In genomic region chr19:1857648-1858326, GRCh38 we compare ENCODE assay signal across 7 cellular contexts.
DNase-seq lines count a peak whose midpoint lies in the region; ATAC-seq and TF ChIP-seq lines count a peak whose summit lies in the region.

No MANE protein-coding gene starts in this region.

- H3K27ac Mint-ChIP-seq in stimulated activated naive CD8-positive, alpha-beta T cell treated with anti-CD3 and anti-CD28 coated beads, Interleukin-15, amount 100 ng/mL, for 72 hours: no peak overlapping the region

- H3K9me3 Mint-ChIP-seq in stimulated activated naive CD8-positive, alpha-beta T cell treated with anti-CD3 and anti-CD28 coated beads, Interleukin-15, amount 100 ng/mL, for 72 hours: no peaks in the 10 kb centered on the region

- no peaks in the 10 kb centered on the region for H3K9me3 ChIP-seq in HUES6 (ENCODE audit: control insufficient read depth, insufficient read depth, low read depth, low read length)

- H3K27me3 Mint-ChIP-seq in stimulated activated naive CD8-positive, alpha-beta T cell treated with anti-CD3 and anti-CD28 coated beads, Interleukin-15, amount 100 ng/mL, for 72 hours: no peaks in the 10 kb centered on the region

- H3K9ac ChIP-seq in HUES6 (ENCODE audit: low read length): no peak overlapping the region

- no peak for DNase-seq in stimulated activated naive CD8-positive, alpha-beta T cell treated with anti-CD3 and anti-CD28 coated beads, Interleukin-15, amount 100 ng/mL, for 72 hours
- no peak for DNase-seq in NCI-H2029 treated with DMSO at 0.1 percent for 48 hours (lab: John Stamatoyannopoulos, UW)

- peaks cover 66% of the 10 kb centered on the region for H3K4me1 ChIP-seq in HUES6 (ENCODE audit: control insufficient read depth, insufficient read depth, low read length)

- H3K27ac ChIP-seq in HUES6 (ENCODE audit: low read depth, low read length): no peak overlapping the region

- no peak for ATAC-seq in stimulated activated naive CD8-positive, alpha-beta T cell treated with anti-CD3 and anti-CD28 coated beads, Interleukin-15, amount 100 ng/mL, for 72 hours
- no peak for ATAC-seq in GM18868 (IDR thresholded peaks at IDR 0.05; ENCODE audit: unreplicated experiment)
- ATAC-seq in GM21360 (IDR thresholded peaks at IDR 0.05; ENCODE audit: unreplicated experiment): no peak

- H3K27me3 ChIP-seq in HUES6 (ENCODE audit: control insufficient read depth, insufficient read depth, low read length): peaks cover 23% of the 10 kb centered on the region

- H3K4me3 ChIP-seq in HUES6 (ENCODE audit: low read depth, low read length) (peak overlapping the region; percentile 73), WI38 (ENCODE audit: low read depth, low read length) (peak overlapping the region; percentile 50), iPS-11a (ENCODE audit: low read depth, low read length) (peak overlapping the region; percentile 27)

- peaks cover 86% of the 10 kb centered on the region for H3K4me1 Mint-ChIP-seq in stimulated activated naive CD8-positive, alpha-beta T cell treated with anti-CD3 and anti-CD28 coated beads, Interleukin-15, amount 100 ng/mL, for 72 hours

- no peaks in the 10 kb centered on the region for H3K36me3 ChIP-seq in HUES6 (ENCODE audit: control insufficient read depth, insufficient read depth, low read length)

- H3K4me3 Mint-ChIP-seq in stimulated activated naive CD8-positive, alpha-beta T cell treated with anti-CD3 and anti-CD28 coated beads, Interleukin-15, amount 100 ng/mL, for 72 hours: peak overlapping the region; percentile 73 to 78

- no peak for TF ChIP-seq CTCF in WI38 (IDR thresholded peaks at IDR 0.05; ENCODE audit: low read depth, low read length)
